In genomic region chr22:33918676-33919590, GRCh38 we compare ENCODE assay signal across 8 cellular contexts. TPM values are rescaled to one million over a fixed set of nuclear protein-coding genes. Genes with fewer than 3 reads are reported as not detected.
DNase-seq lines count a peak whose midpoint lies in the region; ATAC-seq, FAIRE-seq and TF ChIP-seq lines count a peak whose summit lies in the region.

No MANE protein-coding gene starts in this region.

- FAIRE-seq in RCC 7860 (lab: Jason Lieb, UNC) = no peak

- peak overlapping the region; percentile 96 for H3K27ac Mint-ChIP-seq in progenitor cell of endocrine pancreas

- H3K9me3 Mint-ChIP-seq in progenitor cell of endocrine pancreas (ENCODE audit: low read depth) = no peaks in the 10 kb centered on the region

- DNase-seq in GM13977 (ENCODE audit: low spot score) (peak; percentile 31), RCC 7860 (ENCODE audit: low spot score) (peak; percentile 18), foreskin fibroblast (peak in 1 of 2 donors; percentile 21), progenitor cell of endocrine pancreas (ENCODE audit: low spot score, unreplicated experiment) (no peak), NCI-H2029 (lab: John Stamatoyannopoulos, UW) (no peak), omental fat pad (ENCODE audit: low spot score) (no peak)

- no peak for TF ChIP-seq CTCF in GM13977 (IDR thresholded peaks at IDR 0.05; ENCODE audit: extremely low read depth, insufficient read depth, missing control alignments)
- TF ChIP-seq CTCF in foreskin fibroblast (IDR thresholded peaks at IDR 0.05; ENCODE audit: low read depth, low read length) = no peak
- no peak for TF ChIP-seq CTCF in progenitor cell of endocrine pancreas (IDR thresholded peaks at IDR 0.05; ENCODE audit: unreplicated experiment)
- TF ChIP-seq CTCF in omental fat pad (IDR thresholded peaks at IDR 0.05) = no peak

- ATAC-seq in HG02610 (IDR thresholded peaks at IDR 0.05; ENCODE audit: unreplicated experiment) (no peak), HG03045 (IDR thresholded peaks at IDR 0.05; ENCODE audit: unreplicated experiment) (no peak), omental fat pad (ENCODE audit: low FRiP score) (no peak)

- H3K4me3 ChIP-seq in foreskin fibroblast (ENCODE audit: low read depth in 1 of 2, low read length in 2 of 2) = peak overlapping the region; percentile 53 to 65

- peak overlapping the region; percentile 98 for H3K4me3 Mint-ChIP-seq in progenitor cell of endocrine pancreas (ENCODE audit: low read depth)

- in situ Hi-C loops in GM13977 (cut with MboI; ENCODE audit: low pct_unique_long_range_greater_than_20kb, low sequenced_read_pairs, unreplicated experiment) = loop anchor here (25.0 kb wide), 2 partner anchors 407 to 632 kb away; no protein-coding TSS in a partner anchor

- H3K36me3 Mint-ChIP-seq in progenitor cell of endocrine pancreas (ENCODE audit: insufficient read depth) = peaks cover 8% of the 10 kb centered on the region

- peaks cover 54% of the 10 kb centered on the region for H3K4me1 Mint-ChIP-seq in progenitor cell of endocrine pancreas (ENCODE audit: low read depth)

- no peaks in the 10 kb centered on the region for H3K27me3 Mint-ChIP-seq in progenitor cell of endocrine pancreas

RNA-seq across cellular contexts. Expression of gene LARGE1, which starts 1.3 kb away (rescaled TPM):
- total RNA-seq in progenitor cell of endocrine pancreas (166 and 195 TPM in 2 replicates), omental fat pad (10 to 100 TPM; 16.5 to 31.2 (median 22.3) TPM)

Comparison
In these comparisons a context has a peak if more than half of its experiments do, and no peak if none do; other contexts are left out.
1. DNase-seq: peak in GM13977 (single experiment) and RCC 7860 (single experiment); none in progenitor cell of endocrine pancreas (single experiment), NCI-H2029 (single experiment) and omental fat pad (single experiment).